ENCODE assay signal across 35 cellular contexts in genomic region chr17:73444021-73444420, GRCh38.
"Had no signal": no experiment of that assay in that cellular context is flagged by ENCODE, and none has a peak within 500 bp of the region (broad histone marks: within the 10 kb centered on the region; RNA-seq: fewer than 3 reads in every experiment).

No MANE protein-coding gene starts in this region.

- H3K9me3 ChIP-seq: MG63 had no signal

- H3K9ac ChIP-seq: KMS-11 had no signal

- DNase-seq: Karpas-422, Kasumi-1, KBM-7, KG1, MG63, MM.1S, MV-4-11, NCI-H1048, NCI-H1092, NCI-H1092 treated with DMSO at 0.1 percent for 48 hours, NCI-H1105, NCI-H1105 treated with DMSO at 0.1 percent for 48 hours, NCI-H1417, NCI-H1417 treated with DMSO at 0.1 percent for 48 hours, NCI-H1436, NCI-H1436 treated with DMSO at 0.1 percent for 48 hours, NCI-H146, NCI-H1694, NCI-H1694 treated with DMSO at 0.1 percent for 48 hours, NCI-H187, NCI-H187 treated with DMSO at 0.1 percent for 48 hours, NCI-H1930, NCI-H2029, NCI-H2029 treated with DMSO at 0.1 percent for 48 hours, NCI-H2081, NCI-H2081 treated with DMSO at 0.1 percent for 48 hours, NCI-H2107, NCI-H2171, NCI-H2171 treated with DMSO at 0.1 percent for 48 hours, NCI-H2227 treated with DMSO at 0.1 percent for 48 hours, NCI-H226, NCI-H345, NCI-H446, NCI-H446 treated with DMSO at 0.1 percent for 48 hours had no signal

- H3K27me3 ChIP-seq: MG63 had no signal

- H3K4me3 ChIP-seq: MG63 had no signal

- H3K4me2 ChIP-seq: KMS-11 had no signal

- H3K36me3 ChIP-seq: MG63 had no signal

- H3K27ac ChIP-seq: KMS-11 had no signal
